ENCODE assay signal across 10 cellular contexts in genomic region chr3:129624347-129625070, GRCh38. TPM values are rescaled to one million over a fixed set of nuclear protein-coding genes. Genes with fewer than 3 reads are reported as not detected.
A peak's percentile ranks its signal among the peaks of the same experiment; 100 is the strongest.
DNase-seq lines count a peak whose midpoint lies in the region; ATAC-seq and TF ChIP-seq lines count a peak whose summit lies in the region.
"Had no signal": no experiment of that assay in that cellular context is flagged by ENCODE, and none has a peak within 500 bp of the region (broad histone marks: within the 10 kb centered on the region; RNA-seq: fewer than 3 reads in every experiment).

No MANE protein-coding gene starts in this region.

- H3K4me1 ChIP-seq in Panc1 (ENCODE audit: control insufficient read depth, insufficient read depth, low read length) (peaks cover 42% of the 10 kb centered on the region), gastroesophageal sphincter (peaks cover 0 to 88% (median 51%) of the 10 kb centered on the region in 3 donors)

- no peak for TF ChIP-seq POLR2A in gastroesophageal sphincter (IDR thresholded peaks at IDR 0.05)

- no peak for TF ChIP-seq CTCF in Panc1 (IDR thresholded peaks at IDR 0.05)
- TF ChIP-seq CTCF in gastroesophageal sphincter (IDR thresholded peaks at IDR 0.05): no peak

- H3K4me3 ChIP-seq in Panc1 (ENCODE audit: low read depth in 2 of 2, low read length in 2 of 2) (no peak overlapping the region), gastroesophageal sphincter (no peak overlapping the region), MG63 (no peak overlapping the region)

- CTCF ChIA-PET in Panc1 (lab: Charles Lee): no interaction called here

- 80 to 82% methylated on average over 2 to 4 of the region's 11 CpGs for WGBS in gastroesophageal sphincter (ENCODE audit: low coverage in 1 of 2), 2 donors

- no peaks in the 10 kb centered on the region for H3K36me3 ChIP-seq in Panc1 (ENCODE audit: control insufficient read depth, insufficient read depth, low read length)
- H3K36me3 ChIP-seq in gastroesophageal sphincter: no peaks in the 10 kb centered on the region
- no peaks in the 10 kb centered on the region for H3K36me3 ChIP-seq in MG63

- TF ChIP-seq EP300 in gastroesophageal sphincter (IDR thresholded peaks at IDR 0.05): no peak

- no peak for ATAC-seq in Panc1
- no peak for ATAC-seq in gastroesophageal sphincter
- no peak for ATAC-seq in GM21367 (IDR thresholded peaks at IDR 0.05; ENCODE audit: unreplicated experiment)

- DNase-seq in EH (ENCODE audit: low read depth) (peak; percentile 64), Panc1 (ENCODE audit: low read depth, low spot score) (no peak), posterior vena cava (ENCODE audit: low spot score) (peak; percentile 76), HT-29 (ENCODE audit: low spot score) (no peak), amygdala (lab: John Stamatoyannopoulos, UW) (no peak), MG63 (no peak)
- DNase-seq: NCI-H1105, SIG-M5 had no signal

- intact Hi-C loops in Panc1 (cut with micrococcal nuclease; ENCODE audit: unreplicated experiment) (loop anchor here (5.0 to 10.0 kb wide), 2 partner anchors 203 to 470 kb away; no protein-coding TSS in a partner anchor), posterior vena cava (cut with DNase I) (loop anchor here (2.0 to 5.0 kb wide), 2 partner anchors 70 to 308 kb away; no protein-coding TSS in a partner anchor)

- no peaks in the 10 kb centered on the region for H3K27me3 ChIP-seq in Panc1 (ENCODE audit: control insufficient read depth, insufficient read depth, low read length)
- no peaks in the 10 kb centered on the region for H3K27me3 ChIP-seq in gastroesophageal sphincter
- H3K27me3 ChIP-seq in MG63: no peaks in the 10 kb centered on the region

- in situ Hi-C loops in Panc1 (cut with HindIII; ENCODE audit: low pct_unique_long_range_greater_than_20kb, low sequenced_read_pairs): no loop called here

- H3K27ac ChIP-seq in Panc1 (ENCODE audit: low read length) (peak overlapping the region; percentile 86), gastroesophageal sphincter (peak overlapping the region in 3 of 4 donors; percentile 82 to 98 (median 95))

- POLR2A ChIA-PET in Panc1 (lab: Charles Lee): interaction anchor here (0.7 kb wide), 1 partner anchor 285 kb away, joined by 3 read pairs; no protein-coding TSS in a partner anchor

- H3K9me3 ChIP-seq in Panc1 (ENCODE audit: control insufficient read depth, insufficient read depth, low read depth, low read length) (no peaks in the 10 kb centered on the region), gastroesophageal sphincter (no peaks in the 10 kb centered on the region), MG63 (no peaks in the 10 kb centered on the region)

- BruUV-seq in Panc1 (replicated peaks; lab: Mats Ljungman, UMichigan): no TSS peak

RNA-seq across cellular contexts. Expression of gene PLXND1, which starts 18.0 kb away (rescaled TPM):
- 248 TPM for total RNA-seq in Panc1 (2021; ENCODE audit: unreplicated experiment)
- 456 TPM for polyA plus RNA-seq in Panc1 (2012; ENCODE audit: insufficient read length)
- 10 to 100 TPM; 45.0 to 77.9 (median 61.5) TPM for total RNA-seq in gastroesophageal sphincter
- 100 to 1,000 TPM; 155 to 241 TPM for total RNA-seq in posterior vena cava
- 23.8 and 30.5 TPM in 2 replicates for total RNA-seq in HT-29 (2014; rRNA removed; shearing (Covaris generic))
- total RNA-seq in MG63 (2014; rRNA removed; shearing (Covaris generic); ENCODE audit: low replicate concordance): 5.8 and 21.9 TPM in 2 replicates

Comparison
In these comparisons a context has a peak if more than half of its experiments do, and no peak if none do; other contexts are left out.
1. DNase-seq: peak in EH (single experiment) and posterior vena cava (single experiment); none in Panc1 (single experiment), HT-29 (single experiment), amygdala (0 of 56) and MG63 (single experiment).